22 cellular contexts compared by ENCODE assay signal in the genomic region with DNA sequence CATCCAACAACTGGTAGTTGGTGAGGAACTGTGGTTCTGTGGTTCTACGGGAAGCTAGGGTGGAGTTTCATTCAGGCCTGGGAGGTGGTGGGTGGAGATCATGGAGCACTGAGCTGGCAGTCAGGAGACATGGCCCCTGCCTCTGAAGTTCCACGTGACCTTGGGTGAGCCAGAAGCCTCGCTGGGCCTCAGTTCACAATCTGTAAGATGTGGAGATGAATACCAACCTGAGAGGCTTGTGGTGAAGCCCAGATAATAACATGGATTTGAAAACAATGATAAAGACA.
DNase-seq lines count a peak whose midpoint lies in the region; ATAC-seq and TF ChIP-seq lines count a peak whose summit lies in the region.
"Had no signal": no experiment of that assay in that cellular context is flagged by ENCODE, and none has a peak within 500 bp of the region (broad histone marks: within the 10 kb centered on the region; RNA-seq: fewer than 3 reads in every experiment).

No MANE protein-coding gene starts in this region.

- peaks cover 0 to 4% (median 0%) of the 10 kb centered on the region in 4 donors for H3K4me1 ChIP-seq in stomach
- peaks cover 21% of the 10 kb centered on the region for H3K4me1 ChIP-seq in Karpas-422 (ENCODE audit: low read length)
- H3K4me1 ChIP-seq: testis had no signal

- H3K27me3 ChIP-seq in stomach, result no peaks in the 10 kb centered on the region
- no peaks in the 10 kb centered on the region for H3K27me3 ChIP-seq in Karpas-422 (ENCODE audit: low read length)
- H3K27me3 ChIP-seq: MG63, testis had no signal

- intact Hi-C loops in stomach (cut with DNase I; ENCODE audit: low total_unique reads), result no loop called here

- no peak for TF ChIP-seq CTCF in stomach (IDR thresholded peaks at IDR 0.05)

- CTCF ChIA-PET in activated CD8-positive, alpha-beta memory T cell treated with anti-CD3 and anti-CD28 coated beads, Interleukin-2, amount 10 ng/mL, durations not matched to agents 7 days and 5 days (lab: Charles Lee), result interaction anchor here (0.6 kb wide), 1 partner anchor 590 kb away, joined by 4 read pairs; no protein-coding TSS in a partner anchor

- DNase-seq in HT1080 (ENCODE audit: low read depth) (peak; percentile 21), islet precursor cell (peak; percentile 36), stomach (peak; percentile 22), pons (ENCODE audit: low spot score) (no peak), Karpas-422 (no peak)
- peak; percentile 19 for DNase-seq in activated CD8-positive, alpha-beta memory T cell treated with anti-CD3 and anti-CD28 coated beads, Interleukin-2, amount 10 ng/mL, durations not matched to agents 7 days and 5 days
- no peak for DNase-seq in stimulated activated naive CD8-positive, alpha-beta T cell treated with anti-CD3 and anti-CD28 coated beads, Interleukin-15, Interleukin-2, amounts not matched to agents 100 U/mL and 50 U/mL, for 24 hours
- DNase-seq: anterior cingulate cortex; cortex of kidney; MG63; NCI-H1417; NCI-H2081; NCI-H345; NCI-H82; stimulated activated CD4-positive, alpha-beta T cell treated with anti-CD3 and anti-CD28 coated beads, Interleukin-4, amount 100 ng/mL, for 1 hour; testis had no signal

- peaks cover 18% of the 10 kb centered on the region; the same call in 1 of the 2 replicates for H4K20me1 ChIP-seq in Karpas-422 (ENCODE audit: insufficient read depth, low read depth, low read length)

- H3K9me3 ChIP-seq in stomach (no peaks in the 10 kb centered on the region), Karpas-422 (ENCODE audit: low read length) (no peaks in the 10 kb centered on the region)
- H3K9me3 ChIP-seq: MG63, testis had no signal

- no peak overlapping the region for H3K4me2 ChIP-seq in Karpas-422 (ENCODE audit: low read depth, low read length, poor library complexity, severe bottlenecking)

- H3K27ac ChIP-seq in stomach, result no peak overlapping the region
- H3K27ac ChIP-seq in Karpas-422 (ENCODE audit: low read length), result no peak overlapping the region
- H3K27ac ChIP-seq: cardiac muscle cell, testis had no signal

- H3K9me3 Mint-ChIP-seq in activated CD8-positive, alpha-beta memory T cell treated with anti-CD3 and anti-CD28 coated beads, Interleukin-2, amount 10 ng/mL, durations not matched to agents 7 days and 5 days (ENCODE audit: low read depth), result no peaks in the 10 kb centered on the region
- H3K9me3 Mint-ChIP-seq: CD4-positive, alpha-beta T cell; stimulated activated memory B cell treated with anti-CD40 and anti-IgM and Interleukin-4, amounts not matched to agents 10 μg/mL and 1 μg/mL and 100 μg/mL, for 72 hours; T-helper 2 cell treated with Interferon-gamma antibody and Interleukin-4, amounts not matched to agents 5 μg/mL and 100 μg/mL, for 36 hours had no signal

- no peak overlapping the region for H3K4me3 Mint-ChIP-seq in activated CD8-positive, alpha-beta memory T cell treated with anti-CD3 and anti-CD28 coated beads, Interleukin-2, amount 10 ng/mL, durations not matched to agents 7 days and 5 days
- H3K4me3 Mint-ChIP-seq: CD4-positive, alpha-beta T cell; stimulated activated memory B cell treated with anti-CD40 and anti-IgM and Interleukin-4, amounts not matched to agents 10 μg/mL and 1 μg/mL and 100 μg/mL, for 72 hours; T-helper 2 cell treated with Interferon-gamma antibody and Interleukin-4, amounts not matched to agents 5 μg/mL and 100 μg/mL, for 36 hours had no signal

- no peak overlapping the region for H2AFZ ChIP-seq in Karpas-422 (ENCODE audit: low read length)

- 71 to 85% (median 81%) methylated on average over 3 of the region's 3 CpGs for WGBS in stomach, 5 donors

- no peaks in the 10 kb centered on the region for H3K9me2 ChIP-seq in Karpas-422 (replicated peaks; ENCODE audit: insufficient read depth, low read length)

- TF ChIP-seq POLR2A in stomach (IDR thresholded peaks at IDR 0.05), result no peak

- H3K27ac Mint-ChIP-seq in activated CD8-positive, alpha-beta memory T cell treated with anti-CD3 and anti-CD28 coated beads, Interleukin-2, amount 10 ng/mL, durations not matched to agents 7 days and 5 days, result no peak overlapping the region
- H3K27ac Mint-ChIP-seq: CD4-positive, alpha-beta T cell; stimulated activated memory B cell treated with anti-CD40 and anti-IgM and Interleukin-4, amounts not matched to agents 10 μg/mL and 1 μg/mL and 100 μg/mL, for 72 hours; T-helper 2 cell treated with Interferon-gamma antibody and Interleukin-4, amounts not matched to agents 5 μg/mL and 100 μg/mL, for 36 hours had no signal

- H3K4me3 ChIP-seq in stomach (no peak overlapping the region), Karpas-422 (ENCODE audit: low read length) (no peak overlapping the region)
- H3K4me3 ChIP-seq: cardiac muscle cell, MG63, testis had no signal

- peaks cover 21% of the 10 kb centered on the region for H3K27me3 Mint-ChIP-seq in activated CD8-positive, alpha-beta memory T cell treated with anti-CD3 and anti-CD28 coated beads, Interleukin-2, amount 10 ng/mL, durations not matched to agents 7 days and 5 days

- TF ChIP-seq EP300 in stomach (IDR thresholded peaks at IDR 0.05), result no peak

- H3K9ac ChIP-seq in Karpas-422 (ENCODE audit: low read length), result no peak overlapping the region

- no peak for ATAC-seq in activated CD8-positive, alpha-beta memory T cell treated with anti-CD3 and anti-CD28 coated beads, Interleukin-2, amount 10 ng/mL, durations not matched to agents 7 days and 5 days
- ATAC-seq in HG02970 (IDR thresholded peaks at IDR 0.05; ENCODE audit: low FRiP score, unreplicated experiment), result no peak
- ATAC-seq in stimulated activated naive CD8-positive, alpha-beta T cell treated with anti-CD3 and anti-CD28 coated beads, Interleukin-15, Interleukin-2, amounts not matched to agents 100 U/mL and 50 U/mL, for 24 hours, result no peak
- ATAC-seq: SK-N-SH treated with all-trans-retinoic acid at 6 μM for 48 hours; stimulated activated memory B cell treated with anti-CD40 and anti-IgM and Interleukin-4, amounts not matched to agents 10 μg/mL and 1 μg/mL and 100 μg/mL, for 72 hours had no signal

- H3K79me2 ChIP-seq in Karpas-422 (ENCODE audit: low read length), result no peaks in the 10 kb centered on the region

- H3K36me3 Mint-ChIP-seq in activated CD8-positive, alpha-beta memory T cell treated with anti-CD3 and anti-CD28 coated beads, Interleukin-2, amount 10 ng/mL, durations not matched to agents 7 days and 5 days, result no peaks in the 10 kb centered on the region
- H3K36me3 Mint-ChIP-seq: stimulated activated memory B cell treated with anti-CD40 and anti-IgM and Interleukin-4, amounts not matched to agents 10 μg/mL and 1 μg/mL and 100 μg/mL, for 72 hours had no signal

- no peaks in the 10 kb centered on the region for H3K36me3 ChIP-seq in stomach
- H3K36me3 ChIP-seq in Karpas-422 (ENCODE audit: insufficient read depth, low read length), result no peaks in the 10 kb centered on the region
- H3K36me3 ChIP-seq: cardiac muscle cell, MG63 had no signal

- H3K4me1 Mint-ChIP-seq in activated CD8-positive, alpha-beta memory T cell treated with anti-CD3 and anti-CD28 coated beads, Interleukin-2, amount 10 ng/mL, durations not matched to agents 7 days and 5 days, result no peaks in the 10 kb centered on the region
- H3K4me1 Mint-ChIP-seq: stimulated activated memory B cell treated with anti-CD40 and anti-IgM and Interleukin-4, amounts not matched to agents 10 μg/mL and 1 μg/mL and 100 μg/mL, for 72 hours had no signal

Comparison
In these comparisons a context has a peak if more than half of its experiments do, and no peak if none do; other contexts are left out.
1. DNase-seq: peak in HT1080 (single experiment), activated CD8-positive, alpha-beta memory T cell treated with anti-CD3 and anti-CD28 coated beads, Interleukin-2, amount 10 ng/mL, durations not matched to agents 7 days and 5 days (single experiment), islet precursor cell (single experiment) and stomach (single experiment); none in stimulated activated naive CD8-positive, alpha-beta T cell treated with anti-CD3 and anti-CD28 coated beads, Interleukin-15, Interleukin-2, amounts not matched to agents 100 U/mL and 50 U/mL, for 24 hours (single experiment), pons (single experiment) and Karpas-422 (single experiment).